ENCODE assay signal across 1 cellular context in genomic region chr16:76535-77272, GRCh38.
A peak's percentile ranks its signal among the peaks of the same experiment; 100 is the strongest.
TF ChIP-seq lines count a peak whose summit lies in the region.

No MANE protein-coding gene starts in this region.

TF ChIP-seq in HepG2, 621 proteins besides CTCF, POLR2A, EP300 and RAD21 (continued from another document and continues in another):
- TF ChIP-seq ZBTB34 (CRISPR knock-in tag; IDR thresholded peaks at IDR 0.05) = no peak
- peak; percentile 10; the same call in 1 of the 2 replicates for TF ChIP-seq ZFP1 (CRISPR knock-in tag; IDR thresholded peaks at IDR 0.05)
- no peak for TF ChIP-seq CEBPZ (IDR thresholded peaks at IDR 0.05; ENCODE audit: low read length)
- no peak for TF ChIP-seq ZNF75D (CRISPR knock-in tag; IDR thresholded peaks at IDR 0.05; ENCODE audit: borderline replicate concordance)
- no peak for TF ChIP-seq ZBTB49 (CRISPR knock-in tag; IDR thresholded peaks at IDR 0.05; ENCODE audit: borderline replicate concordance)
- TF ChIP-seq GPBP1L1 (CRISPR knock-in tag; IDR thresholded peaks at IDR 0.05) = no peak
- no peak; the same call in 1 of the 2 replicates for TF ChIP-seq HIVEP1 (CRISPR knock-in tag; IDR thresholded peaks at IDR 0.05)
- no peak for TF ChIP-seq WIZ (CRISPR knock-in tag; IDR thresholded peaks at IDR 0.05)
- no peak for TF ChIP-seq ZBED4 (CRISPR knock-in tag; IDR thresholded peaks at IDR 0.05; ENCODE audit: borderline replicate concordance)
- no peak for TF ChIP-seq NFKBIZ (CRISPR knock-in tag; IDR thresholded peaks at IDR 0.05)
- no peak for TF ChIP-seq ZFYVE20 (CRISPR knock-in tag; IDR thresholded peaks at IDR 0.05; ENCODE audit: borderline replicate concordance, low read depth)
- no peak for TF ChIP-seq ZNF160 (CRISPR knock-in tag; IDR thresholded peaks at IDR 0.05)
- TF ChIP-seq ZNF841 (CRISPR knock-in tag; IDR thresholded peaks at IDR 0.05; ENCODE audit: borderline replicate concordance) = no peak
- no peak for TF ChIP-seq ZNF512B (CRISPR knock-in tag; IDR thresholded peaks at IDR 0.05; ENCODE audit: borderline replicate concordance)
- no peak for TF ChIP-seq MIXL1 (CRISPR knock-in tag; IDR thresholded peaks at IDR 0.05)
- no peak for TF ChIP-seq ELK4 (CRISPR knock-in tag; IDR thresholded peaks at IDR 0.05; ENCODE audit: borderline replicate concordance)
- no peak for TF ChIP-seq CREBL2 (CRISPR knock-in tag; IDR thresholded peaks at IDR 0.05; ENCODE audit: borderline replicate concordance)
- no peak for TF ChIP-seq XRCC5 (optimal IDR thresholded peaks at IDR 0.05; ENCODE audit: low read length)
- no peak for TF ChIP-seq NR2F2 (IDR thresholded peaks at IDR 0.05; ENCODE audit: borderline replicate concordance, low read depth)
- TF ChIP-seq MTERF4 (CRISPR knock-in tag; IDR thresholded peaks at IDR 0.05) = 0 out of 2 replicates have a peak, but pooled peaks have one; percentile 46
- no peak for TF ChIP-seq SOX6 (IDR thresholded peaks at IDR 0.05)
- 0 out of 2 replicates have a peak, but pooled peaks have one; percentile 14 for TF ChIP-seq SOX6 (CRISPR knock-in tag; IDR thresholded peaks at IDR 0.05)
- peak; percentile 5; the same call in 1 of the 2 replicates for TF ChIP-seq SRY (CRISPR knock-in tag; IDR thresholded peaks at IDR 0.05)
- TF ChIP-seq ZFP41 (CRISPR knock-in tag; IDR thresholded peaks at IDR 0.05; ENCODE audit: borderline replicate concordance) = no peak
- no peak for TF ChIP-seq TEF (CRISPR knock-in tag; IDR thresholded peaks at IDR 0.05)
- no peak; the same call in 1 of the 2 replicates for TF ChIP-seq TAF1 (CRISPR knock-in tag; IDR thresholded peaks at IDR 0.05)
- TF ChIP-seq TFDP2 (CRISPR knock-in tag; IDR thresholded peaks at IDR 0.05) = no peak
- TF ChIP-seq NCOA5 (CRISPR knock-in tag; IDR thresholded peaks at IDR 0.05) = no peak
- no peak for TF ChIP-seq CHCHD3 (CRISPR knock-in tag; IDR thresholded peaks at IDR 0.05)
- TF ChIP-seq THYN1 (CRISPR knock-in tag; IDR thresholded peaks at IDR 0.05; ENCODE audit: borderline replicate concordance, low read depth) = no peak
- TF ChIP-seq KDM3A (CRISPR knock-in tag; IDR thresholded peaks at IDR 0.05; ENCODE audit: low read depth) = no peak
- TF ChIP-seq MATR3 (CRISPR knock-in tag; IDR thresholded peaks at IDR 0.05) = no peak
- TF ChIP-seq ELF1 (CRISPR knock-in tag; IDR thresholded peaks at IDR 0.05) = peak; percentile 55; the same call in 1 of the 2 replicates
- TF ChIP-seq GMEB2 (CRISPR knock-in tag; IDR thresholded peaks at IDR 0.05; ENCODE audit: low read depth) = no peak
- peak; percentile 48; the same call in 1 of the 2 replicates for TF ChIP-seq POLR2G (IDR thresholded peaks at IDR 0.05; ENCODE audit: low read depth, low read length)
- peak; percentile 12; the same call in 1 of the 2 replicates for TF ChIP-seq ZNF501 (CRISPR knock-in tag; IDR thresholded peaks at IDR 0.05)
- TF ChIP-seq ZNF205 (CRISPR knock-in tag; IDR thresholded peaks at IDR 0.05) = no peak
